1 cellular context compared by ENCODE assay signal in genomic region chr19:10191347-10191746, GRCh38.
A peak's percentile ranks its signal among the peaks of the same experiment; 100 is the strongest.
TF ChIP-seq lines count a peak whose summit lies in the region.

No MANE protein-coding gene starts in this region.

TF ChIP-seq in IMR-90, 13 proteins besides CTCF, POLR2A, EP300 and RAD21 (continued from another document):
- TF ChIP-seq USF2 (IDR thresholded peaks at IDR 0.05; ENCODE audit: low read depth, low read length) (0 out of 2 replicates have a peak, but pooled peaks have one; percentile 21), MXI1 (IDR thresholded peaks at IDR 0.05; ENCODE audit: borderline replicate concordance, low read depth, low read length) (0 out of 2 replicates have a peak, but pooled peaks have one; percentile 49), FOS (IDR thresholded peaks at IDR 0.05; ENCODE audit: low read depth, low read length) (peak; percentile 70), CHD1 (IDR thresholded peaks at IDR 0.05; ENCODE audit: low read depth, low read length) (no peak)
